1 cellular context compared by ENCODE assay signal in genomic region chr2:146537477-146537876, GRCh38.
TF ChIP-seq lines count a peak whose summit lies in the region.

No MANE protein-coding gene starts in this region.

TF ChIP-seq in GM23338, 12 proteins besides CTCF, POLR2A, EP300 and RAD21 (continued from another document):
- TF ChIP-seq, protein P1, sequence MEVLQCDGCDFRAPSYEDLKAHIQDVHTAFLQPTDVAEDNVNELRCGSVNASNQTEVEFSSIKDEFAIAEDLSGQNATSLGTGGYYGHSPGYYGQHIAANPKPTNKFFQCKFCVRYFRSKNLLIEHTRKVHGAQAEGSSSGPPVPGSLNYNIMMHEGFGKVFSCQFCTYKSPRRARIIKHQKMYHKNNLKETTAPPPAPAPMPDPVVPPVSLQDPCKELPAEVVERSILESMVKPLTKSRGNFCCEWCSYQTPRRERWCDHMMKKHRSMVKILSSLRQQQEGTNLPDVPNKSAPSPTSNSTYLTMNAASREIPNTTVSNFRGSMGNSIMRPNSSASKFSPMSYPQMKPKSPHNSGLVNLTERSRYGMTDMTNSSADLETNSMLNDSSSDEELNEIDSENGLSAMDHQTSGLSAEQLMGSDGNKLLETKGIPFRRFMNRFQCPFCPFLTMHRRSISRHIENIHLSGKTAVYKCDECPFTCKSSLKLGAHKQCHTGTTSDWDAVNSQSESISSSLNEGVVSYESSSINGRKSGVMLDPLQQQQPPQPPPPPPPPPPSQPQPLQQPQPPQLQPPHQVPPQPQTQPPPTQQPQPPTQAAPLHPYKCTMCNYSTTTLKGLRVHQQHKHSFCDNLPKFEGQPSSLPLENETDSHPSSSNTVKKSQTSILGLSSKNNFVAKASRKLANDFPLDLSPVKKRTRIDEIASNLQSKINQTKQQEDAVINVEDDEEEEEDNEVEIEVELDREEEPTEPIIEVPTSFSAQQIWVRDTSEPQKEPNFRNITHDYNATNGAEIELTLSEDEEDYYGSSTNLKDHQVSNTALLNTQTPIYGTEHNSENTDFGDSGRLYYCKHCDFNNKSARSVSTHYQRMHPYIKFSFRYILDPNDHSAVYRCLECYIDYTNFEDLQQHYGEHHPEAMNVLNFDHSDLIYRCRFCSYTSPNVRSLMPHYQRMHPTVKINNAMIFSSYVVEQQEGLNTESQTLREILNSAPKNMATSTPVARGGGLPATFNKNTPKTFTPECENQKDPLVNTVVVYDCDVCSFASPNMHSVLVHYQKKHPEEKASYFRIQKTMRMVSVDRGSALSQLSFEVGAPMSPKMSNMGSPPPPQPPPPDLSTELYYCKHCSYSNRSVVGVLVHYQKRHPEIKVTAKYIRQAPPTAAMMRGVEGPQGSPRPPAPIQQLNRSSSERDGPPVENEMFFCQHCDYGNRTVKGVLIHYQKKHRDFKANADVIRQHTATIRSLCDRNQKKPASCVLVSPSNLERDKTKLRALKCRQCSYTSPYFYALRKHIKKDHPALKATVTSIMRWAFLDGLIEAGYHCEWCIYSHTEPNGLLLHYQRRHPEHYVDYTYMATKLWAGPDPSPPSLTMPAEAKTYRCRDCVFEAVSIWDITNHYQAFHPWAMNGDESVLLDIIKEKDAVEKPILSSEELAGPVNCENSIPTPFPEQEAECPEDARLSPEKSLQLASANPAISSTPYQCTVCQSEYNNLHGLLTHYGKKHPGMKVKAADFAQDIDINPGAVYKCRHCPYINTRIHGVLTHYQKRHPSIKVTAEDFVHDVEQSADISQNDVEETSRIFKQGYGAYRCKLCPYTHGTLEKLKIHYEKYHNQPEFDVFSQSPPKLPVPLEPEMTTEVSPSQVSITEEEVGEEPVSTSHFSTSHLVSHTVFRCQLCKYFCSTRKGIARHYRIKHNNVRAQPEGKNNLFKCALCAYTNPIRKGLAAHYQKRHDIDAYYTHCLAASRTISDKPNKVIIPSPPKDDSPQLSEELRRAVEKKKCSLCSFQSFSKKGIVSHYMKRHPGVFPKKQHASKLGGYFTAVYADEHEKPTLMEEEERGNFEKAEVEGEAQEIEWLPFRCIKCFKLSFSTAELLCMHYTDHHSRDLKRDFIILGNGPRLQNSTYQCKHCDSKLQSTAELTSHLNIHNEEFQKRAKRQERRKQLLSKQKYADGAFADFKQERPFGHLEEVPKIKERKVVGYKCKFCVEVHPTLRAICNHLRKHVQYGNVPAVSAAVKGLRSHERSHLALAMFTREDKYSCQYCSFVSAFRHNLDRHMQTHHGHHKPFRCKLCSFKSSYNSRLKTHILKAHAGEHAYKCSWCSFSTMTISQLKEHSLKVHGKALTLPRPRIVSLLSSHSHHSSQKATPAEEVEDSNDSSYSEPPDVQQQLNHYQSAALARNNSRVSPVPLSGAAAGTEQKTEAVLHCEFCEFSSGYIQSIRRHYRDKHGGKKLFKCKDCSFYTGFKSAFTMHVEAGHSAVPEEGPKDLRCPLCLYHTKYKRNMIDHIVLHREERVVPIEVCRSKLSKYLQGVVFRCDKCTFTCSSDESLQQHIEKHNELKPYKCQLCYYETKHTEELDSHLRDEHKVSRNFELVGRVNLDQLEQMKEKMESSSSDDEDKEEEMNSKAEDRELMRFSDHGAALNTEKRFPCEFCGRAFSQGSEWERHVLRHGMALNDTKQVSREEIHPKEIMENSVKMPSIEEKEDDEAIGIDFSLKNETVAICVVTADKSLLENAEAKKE (CRISPR knock-in tag; IDR thresholded peaks at IDR 0.05) = no peak
- TF ChIP-seq ZNF331 (CRISPR knock-in tag; IDR thresholded peaks at IDR 0.05; ENCODE audit: low read depth) (no peak), ZNF114 (CRISPR knock-in tag; IDR thresholded peaks at IDR 0.05) (no peak)
